Comparison of ENCODE assay signal across 1 cellular context in the genomic region with DNA sequence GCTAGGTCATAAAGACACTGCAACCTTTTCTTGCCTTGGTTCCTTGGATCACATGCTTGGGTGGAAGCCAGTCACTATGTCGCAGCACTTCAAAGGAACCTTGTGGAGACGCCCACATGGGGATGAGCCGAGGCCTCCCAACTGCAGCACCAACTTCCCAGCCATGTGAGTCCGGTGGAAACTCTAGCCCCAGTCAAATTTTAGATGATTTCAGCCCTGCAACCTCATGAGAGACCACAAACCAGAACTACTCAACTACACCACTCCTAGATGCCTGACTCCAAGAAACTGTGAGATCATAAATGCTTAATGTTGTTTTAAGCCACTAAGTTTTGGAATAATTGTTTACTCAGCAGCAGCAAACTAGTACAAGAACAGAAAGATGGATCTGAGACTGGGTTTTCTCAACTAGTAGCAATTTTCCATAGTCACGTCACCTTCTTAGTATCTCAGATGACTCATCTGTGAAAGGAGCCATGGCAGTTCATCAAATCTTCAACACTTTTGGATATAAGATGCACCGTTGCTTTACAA.
A peak's percentile ranks its signal among the peaks of the same experiment; 100 is the strongest.
TF ChIP-seq lines count a peak whose summit lies in the region.

No MANE protein-coding gene starts in this region.

TF ChIP-seq in HEK293, 187 proteins besides CTCF, POLR2A, EP300 and RAD21 (continued from another document):
- TF ChIP-seq, protein P1, sequence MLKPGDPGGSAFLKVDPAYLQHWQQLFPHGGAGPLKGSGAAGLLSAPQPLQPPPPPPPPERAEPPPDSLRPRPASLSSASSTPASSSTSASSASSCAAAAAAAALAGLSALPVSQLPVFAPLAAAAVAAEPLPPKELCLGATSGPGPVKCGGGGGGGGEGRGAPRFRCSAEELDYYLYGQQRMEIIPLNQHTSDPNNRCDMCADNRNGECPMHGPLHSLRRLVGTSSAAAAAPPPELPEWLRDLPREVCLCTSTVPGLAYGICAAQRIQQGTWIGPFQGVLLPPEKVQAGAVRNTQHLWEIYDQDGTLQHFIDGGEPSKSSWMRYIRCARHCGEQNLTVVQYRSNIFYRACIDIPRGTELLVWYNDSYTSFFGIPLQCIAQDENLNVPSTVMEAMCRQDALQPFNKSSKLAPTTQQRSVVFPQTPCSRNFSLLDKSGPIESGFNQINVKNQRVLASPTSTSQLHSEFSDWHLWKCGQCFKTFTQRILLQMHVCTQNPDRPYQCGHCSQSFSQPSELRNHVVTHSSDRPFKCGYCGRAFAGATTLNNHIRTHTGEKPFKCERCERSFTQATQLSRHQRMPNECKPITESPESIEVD (tag by site-specific recombination; IDR thresholded peaks at IDR 0.05) = peak; percentile 76
- peak; percentile 83 for TF ChIP-seq ZNF629 (tag by site-specific recombination; IDR thresholded peaks at IDR 0.05)
- TF ChIP-seq, protein P2, sequence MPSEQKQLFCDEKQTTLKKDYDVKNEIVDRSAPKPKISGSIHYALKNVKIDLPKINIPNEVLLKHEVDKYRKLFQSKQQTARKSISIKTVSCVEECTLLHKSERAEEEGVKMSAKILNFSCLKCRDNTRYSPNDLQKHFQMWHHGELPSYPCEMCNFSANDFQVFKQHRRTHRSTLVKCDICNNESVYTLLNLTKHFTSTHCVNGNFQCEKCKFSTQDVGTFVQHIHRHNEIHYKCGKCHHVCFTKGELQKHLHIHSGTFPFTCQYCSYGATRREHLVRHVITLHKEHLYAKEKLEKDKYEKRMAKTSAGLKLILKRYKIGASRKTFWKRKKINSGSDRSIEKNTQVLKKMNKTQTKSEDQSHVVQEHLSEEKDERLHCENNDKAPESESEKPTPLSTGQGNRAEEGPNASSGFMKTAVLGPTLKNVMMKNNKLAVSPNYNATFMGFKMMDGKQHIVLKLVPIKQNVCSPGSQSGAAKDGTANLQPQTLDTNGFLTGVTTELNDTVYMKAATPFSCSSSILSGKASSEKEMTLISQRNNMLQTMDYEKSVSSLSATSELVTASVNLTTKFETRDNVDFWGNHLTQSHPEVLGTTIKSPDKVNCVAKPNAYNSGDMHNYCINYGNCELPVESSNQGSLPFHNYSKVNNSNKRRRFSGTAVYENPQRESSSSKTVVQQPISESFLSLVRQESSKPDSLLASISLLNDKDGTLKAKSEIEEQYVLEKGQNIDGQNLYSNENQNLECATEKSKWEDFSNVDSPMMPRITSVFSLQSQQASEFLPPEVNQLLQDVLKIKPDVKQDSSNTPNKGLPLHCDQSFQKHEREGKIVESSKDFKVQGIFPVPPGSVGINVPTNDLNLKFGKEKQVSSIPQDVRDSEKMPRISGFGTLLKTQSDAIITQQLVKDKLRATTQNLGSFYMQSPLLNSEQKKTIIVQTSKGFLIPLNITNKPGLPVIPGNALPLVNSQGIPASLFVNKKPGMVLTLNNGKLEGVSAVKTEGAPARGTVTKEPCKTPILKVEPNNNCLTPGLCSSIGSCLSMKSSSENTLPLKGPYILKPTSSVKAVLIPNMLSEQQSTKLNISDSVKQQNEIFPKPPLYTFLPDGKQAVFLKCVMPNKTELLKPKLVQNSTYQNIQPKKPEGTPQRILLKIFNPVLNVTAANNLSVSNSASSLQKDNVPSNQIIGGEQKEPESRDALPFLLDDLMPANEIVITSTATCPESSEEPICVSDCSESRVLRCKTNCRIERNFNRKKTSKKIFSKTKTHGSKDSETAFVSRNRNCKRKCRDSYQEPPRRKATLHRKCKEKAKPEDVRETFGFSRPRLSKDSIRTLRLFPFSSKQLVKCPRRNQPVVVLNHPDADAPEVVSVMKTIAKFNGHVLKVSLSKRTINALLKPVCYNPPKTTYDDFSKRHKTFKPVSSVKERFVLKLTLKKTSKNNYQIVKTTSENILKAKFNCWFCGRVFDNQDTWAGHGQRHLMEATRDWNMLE (tag by site-specific recombination; conservative IDR thresholded peaks at IDR 0.05; ENCODE audit: low read depth) = 0 out of 2 replicates have a peak, but pooled peaks have one; percentile 26
- TF ChIP-seq OSR2 (tag by site-specific recombination; IDR thresholded peaks at IDR 0.05) = peak; percentile 41; the same call in 1 of the 2 replicates
- TF ChIP-seq ZEB2 (tag by site-specific recombination; IDR thresholded peaks at IDR 0.05) = peak; percentile 44; the same call in 1 of the 2 replicates
- TF ChIP-seq ZNF146 (tag by site-specific recombination; IDR thresholded peaks at IDR 0.05) = no peak
- 0 out of 2 replicates have a peak, but pooled peaks have one; percentile 12 for TF ChIP-seq ZBTB21 (tag by site-specific recombination; IDR thresholded peaks at IDR 0.05)
- TF ChIP-seq ZBTB11 (tag by site-specific recombination; conservative IDR thresholded peaks at IDR 0.05; ENCODE audit: low read depth) = peak; percentile 94
- peak; percentile 11; the same call in 1 of the 2 replicates for TF ChIP-seq ZNF2 (tag by site-specific recombination; IDR thresholded peaks at IDR 0.05)
